ENCODE assay signal across 14 cellular contexts in genomic region chr15:82146990-82147461, GRCh38.
DNase-seq lines count a peak whose midpoint lies in the region; ATAC-seq and TF ChIP-seq lines count a peak whose summit lies in the region.
"Had no signal": no experiment of that assay in that cellular context is flagged by ENCODE, and none has a peak within 500 bp of the region (broad histone marks: within the 10 kb centered on the region; RNA-seq: fewer than 3 reads in every experiment).

No MANE protein-coding gene starts in this region.

- no peak for ATAC-seq in HG03469 (IDR thresholded peaks at IDR 0.05; ENCODE audit: unreplicated experiment)
- ATAC-seq: activated CD4-positive, alpha-beta T cell treated with anti-CD3 and anti-CD28 coated beads for 36 hours had no signal

- H3K27ac ChIP-seq in epithelial cell of prostate (peak overlapping the region; percentile 48), vagina (no peak overlapping the region)
- H3K27ac ChIP-seq: spleen had no signal

- intact Hi-C loops in cardiac septum (cut with DNase I) (no loop called here), vagina (cut with DNase I) (no loop called here)

- H3K36me3 ChIP-seq in vagina, result no peaks in the 10 kb centered on the region

- DNase-seq in G401 (ENCODE audit: low spot score), result peak; percentile 34
- DNase-seq in RKO (ENCODE audit: low spot score), result peak; percentile 89
- DNase-seq in epithelial cell of prostate (ENCODE audit: low read depth, low spot score), result no peak
- DNase-seq in non-pigmented ciliary epithelial cell (ENCODE audit: low read depth), result peak; percentile 53
- DNase-seq in cardiac septum (ENCODE audit: low spot score), result no peak
- no peak for DNase-seq in vagina (ENCODE audit: extremely low spot score in 2 of 2)
- no peak for DNase-seq in GDM1 (lab: John Stamatoyannopoulos, UW)
- DNase-seq: activated CD4-positive, alpha-beta T cell treated with anti-CD3 and anti-CD28 coated beads for 36 hours; activated naive CD4-positive, alpha-beta T cell treated with anti-CD3 and anti-CD28 coated beads, Interleukin-2, amount 50 U/mL, for 16 hours; foreskin melanocyte; NCI-H187; RPMI8226; spleen had no signal

- H3K27me3 ChIP-seq in vagina, result no peaks in the 10 kb centered on the region
- H3K27me3 ChIP-seq: spleen had no signal

- no peak for TF ChIP-seq CTCF in vagina (IDR thresholded peaks at IDR 0.05)

- no peak overlapping the region for H3K4me3 ChIP-seq in vagina
- H3K4me3 ChIP-seq: spleen had no signal

- no peaks in the 10 kb centered on the region for H3K4me1 ChIP-seq in vagina
- H3K4me1 ChIP-seq: spleen had no signal

- in situ Hi-C loops in G401 (cut with HindIII; ENCODE audit: low sequenced_read_pairs), result no loop called here

- no peak for TF ChIP-seq POLR2A in vagina (IDR thresholded peaks at IDR 0.05)

- no peaks in the 10 kb centered on the region for H3K9me3 ChIP-seq in vagina
- H3K9me3 ChIP-seq: spleen had no signal

Comparison
In these comparisons a context has a peak if more than half of its experiments do, and no peak if none do; other contexts are left out.
1. DNase-seq: peak in G401 (single experiment), RKO (single experiment) and non-pigmented ciliary epithelial cell (single experiment); none in epithelial cell of prostate (single experiment), cardiac septum (single experiment), vagina (0 of 2) and GDM1 (single experiment).